In genomic region chr10:102287991-102288390, GRCh38 we compare ENCODE assay signal across 16 cellular contexts. TPM values are rescaled to one million over a fixed set of nuclear protein-coding genes. Genes with fewer than 3 reads are reported as not detected.
DNase-seq lines count a peak whose midpoint lies in the region; ATAC-seq, FAIRE-seq and TF ChIP-seq lines count a peak whose summit lies in the region.
"Had no signal": no experiment of that assay in that cellular context is flagged by ENCODE, and none has a peak within 500 bp of the region (broad histone marks: within the 10 kb centered on the region; RNA-seq: fewer than 3 reads in every experiment).

No MANE protein-coding gene starts in this region.

- no peak for DNase-seq in activated CD4-positive, alpha-beta memory T cell treated with anti-CD3 and anti-CD28 coated beads for 36 hours
- DNase-seq in activated CD4-positive, alpha-beta memory T cell treated with anti-CD3 and anti-CD28 coated beads, Interleukin-2, amount 10 ng/mL, durations not matched to agents 7 days and 5 days = no peak
- DNase-seq in D721Med (ENCODE audit: insufficient read length, low spot score) = peak; percentile 24
- DNase-seq in NCI-H524 treated with DMSO at 0.1 percent for 48 hours (lab: John Stamatoyannopoulos, UW) = peak; percentile 87
- no peak for DNase-seq in activated naive CD8-positive, alpha-beta T cell treated with anti-CD3 and anti-CD28 coated beads, Interleukin-2, amount 50 U/mL, for 24 hours
- DNase-seq: C1 segment of cervical spinal cord; Calu3; CD4-positive, alpha-beta T cell; DMS79 had no signal

- POLR2A ChIA-PET in activated CD4-positive, alpha-beta memory T cell treated with anti-CD3 and anti-CD28 coated beads for 36 hours (lab: Charles Lee) = interaction anchor here (0.7 to 6.1 kb wide), 2 partner anchors 20 to 71 kb away, joined by 3 to 63 read pairs; no protein-coding TSS in a partner anchor
- POLR2A ChIA-PET in activated CD4-positive, alpha-beta memory T cell treated with anti-CD3 and anti-CD28 coated beads, Interleukin-2, amount 10 ng/mL, durations not matched to agents 7 days and 5 days (lab: Charles Lee) = no interaction called here

- peaks cover 18% of the 10 kb centered on the region for H3K36me3 Mint-ChIP-seq in activated CD4-positive, alpha-beta memory T cell treated with anti-CD3 and anti-CD28 coated beads for 36 hours
- H3K36me3 Mint-ChIP-seq in activated CD4-positive, alpha-beta memory T cell treated with anti-CD3 and anti-CD28 coated beads, Interleukin-2, amount 10 ng/mL, durations not matched to agents 7 days and 5 days (ENCODE audit: low read depth) = peaks cover 17% of the 10 kb centered on the region
- H3K36me3 Mint-ChIP-seq in activated naive CD8-positive, alpha-beta T cell treated with anti-CD3 and anti-CD28 coated beads, Interleukin-2, amount 50 U/mL, for 24 hours (ENCODE audit: low read depth) = peaks cover 14% of the 10 kb centered on the region

- peak; percentile 84 for FAIRE-seq in D721Med (lab: Jason Lieb, UNC)
- FAIRE-seq: A204.1, G401.6, H1 had no signal

- no peak for TF ChIP-seq CTCF in D721Med (IDR thresholded peaks at IDR 0.05; ENCODE audit: insufficient read depth, missing control alignments)

- H3K4me1 Mint-ChIP-seq in activated CD4-positive, alpha-beta memory T cell treated with anti-CD3 and anti-CD28 coated beads for 36 hours (ENCODE audit: low read depth) = peaks cover 70% of the 10 kb centered on the region
- H3K4me1 Mint-ChIP-seq in activated CD4-positive, alpha-beta memory T cell treated with anti-CD3 and anti-CD28 coated beads, Interleukin-2, amount 10 ng/mL, durations not matched to agents 7 days and 5 days = peaks cover 53% of the 10 kb centered on the region
- peaks cover 57% of the 10 kb centered on the region for H3K4me1 Mint-ChIP-seq in activated naive CD8-positive, alpha-beta T cell treated with anti-CD3 and anti-CD28 coated beads, Interleukin-2, amount 50 U/mL, for 24 hours

- no peak for ATAC-seq in activated naive CD8-positive, alpha-beta T cell treated with anti-CD3 and anti-CD28 coated beads, Interleukin-2, amount 50 U/mL, for 24 hours
- ATAC-seq in GM18873 (IDR thresholded peaks at IDR 0.05; ENCODE audit: low FRiP score, unreplicated experiment) = no peak
- no peak for ATAC-seq in GM19397 (IDR thresholded peaks at IDR 0.05; ENCODE audit: unreplicated experiment)

- H3K9me3 Mint-ChIP-seq in activated CD4-positive, alpha-beta memory T cell treated with anti-CD3 and anti-CD28 coated beads for 36 hours = no peaks in the 10 kb centered on the region
- H3K9me3 Mint-ChIP-seq in activated CD4-positive, alpha-beta memory T cell treated with anti-CD3 and anti-CD28 coated beads, Interleukin-2, amount 10 ng/mL, durations not matched to agents 7 days and 5 days = no peaks in the 10 kb centered on the region
- H3K9me3 Mint-ChIP-seq in activated naive CD8-positive, alpha-beta T cell treated with anti-CD3 and anti-CD28 coated beads, Interleukin-2, amount 50 U/mL, for 24 hours = no peaks in the 10 kb centered on the region
- H3K9me3 Mint-ChIP-seq: CD4-positive, alpha-beta T cell had no signal

- no peaks in the 10 kb centered on the region for H3K27me3 Mint-ChIP-seq in activated CD4-positive, alpha-beta memory T cell treated with anti-CD3 and anti-CD28 coated beads for 36 hours
- no peaks in the 10 kb centered on the region for H3K27me3 Mint-ChIP-seq in activated CD4-positive, alpha-beta memory T cell treated with anti-CD3 and anti-CD28 coated beads, Interleukin-2, amount 10 ng/mL, durations not matched to agents 7 days and 5 days
- H3K27me3 Mint-ChIP-seq in activated naive CD8-positive, alpha-beta T cell treated with anti-CD3 and anti-CD28 coated beads, Interleukin-2, amount 50 U/mL, for 24 hours = no peaks in the 10 kb centered on the region
- H3K27me3 Mint-ChIP-seq: B cell; CD4-positive, alpha-beta T cell had no signal

- CTCF ChIA-PET in activated CD4-positive, alpha-beta memory T cell treated with anti-CD3 and anti-CD28 coated beads for 36 hours (lab: Charles Lee) = interaction anchor here (1.0 to 1.3 kb wide), 2 partner anchors 20 to 56 kb away, joined by 3 to 4 read pairs; no protein-coding TSS in a partner anchor
- CTCF ChIA-PET in activated CD4-positive, alpha-beta memory T cell treated with anti-CD3 and anti-CD28 coated beads, Interleukin-2, amount 10 ng/mL, durations not matched to agents 7 days and 5 days (lab: Charles Lee) = interaction anchor here (0.7 kb wide), 1 partner anchor 220 kb away, joined by 6 read pairs; no protein-coding TSS in a partner anchor

- intact Hi-C loops in activated CD4-positive, alpha-beta memory T cell treated with anti-CD3 and anti-CD28 coated beads for 36 hours (cut with micrococcal nuclease) = loop anchor here (5.0 kb wide), 2 partner anchors 56 to 101 kb away; no protein-coding TSS in a partner anchor

- no peak overlapping the region for H3K4me3 Mint-ChIP-seq in activated CD4-positive, alpha-beta memory T cell treated with anti-CD3 and anti-CD28 coated beads for 36 hours
- H3K4me3 Mint-ChIP-seq in activated CD4-positive, alpha-beta memory T cell treated with anti-CD3 and anti-CD28 coated beads, Interleukin-2, amount 10 ng/mL, durations not matched to agents 7 days and 5 days = no peak overlapping the region
- H3K4me3 Mint-ChIP-seq in activated naive CD8-positive, alpha-beta T cell treated with anti-CD3 and anti-CD28 coated beads, Interleukin-2, amount 50 U/mL, for 24 hours = no peak overlapping the region
- H3K4me3 Mint-ChIP-seq: B cell; CD4-positive, alpha-beta T cell had no signal

- peak overlapping the region; percentile 76 for H3K27ac Mint-ChIP-seq in activated CD4-positive, alpha-beta memory T cell treated with anti-CD3 and anti-CD28 coated beads for 36 hours
- H3K27ac Mint-ChIP-seq in activated CD4-positive, alpha-beta memory T cell treated with anti-CD3 and anti-CD28 coated beads, Interleukin-2, amount 10 ng/mL, durations not matched to agents 7 days and 5 days = no peak overlapping the region
- H3K27ac Mint-ChIP-seq in activated naive CD8-positive, alpha-beta T cell treated with anti-CD3 and anti-CD28 coated beads, Interleukin-2, amount 50 U/mL, for 24 hours = peak overlapping the region; percentile 68
- H3K27ac Mint-ChIP-seq: B cell; CD4-positive, alpha-beta T cell had no signal

RNA-seq across cellular contexts. Expression of gene GBF1, which starts 42.7 kb away (rescaled TPM):
- total RNA-seq in activated CD4-positive, alpha-beta memory T cell treated with anti-CD3 and anti-CD28 coated beads for 36 hours = 10 to 100 TPM; 42.2 to 44.0 TPM
- total RNA-seq in activated CD4-positive, alpha-beta memory T cell treated with anti-CD3 and anti-CD28 coated beads, Interleukin-2, amount 10 ng/mL, durations not matched to agents 7 days and 5 days = 10 to 100 TPM; 42.4 to 43.1 TPM

RNA-seq across cellular contexts. Expression of gene PITX3, which starts 46.7 kb away (rescaled TPM):
- 1 to 10 TPM; 1.1 to 1.4 TPM for total RNA-seq in activated CD4-positive, alpha-beta memory T cell treated with anti-CD3 and anti-CD28 coated beads for 36 hours
- not detected for total RNA-seq in activated CD4-positive, alpha-beta memory T cell treated with anti-CD3 and anti-CD28 coated beads, Interleukin-2, amount 10 ng/mL, durations not matched to agents 7 days and 5 days
- total RNA-seq: B cell; Calu3; CD4-positive, alpha-beta T cell; HT-29 had no signal

Comparison
In these comparisons a context has a peak if more than half of its experiments do, and no peak if none do; other contexts are left out.
1. DNase-seq: peak in D721Med (single experiment) and NCI-H524 treated with DMSO at 0.1 percent for 48 hours (single experiment); none in activated CD4-positive, alpha-beta memory T cell treated with anti-CD3 and anti-CD28 coated beads for 36 hours (single experiment), activated CD4-positive, alpha-beta memory T cell treated with anti-CD3 and anti-CD28 coated beads, Interleukin-2, amount 10 ng/mL, durations not matched to agents 7 days and 5 days (single experiment) and activated naive CD8-positive, alpha-beta T cell treated with anti-CD3 and anti-CD28 coated beads, Interleukin-2, amount 50 U/mL, for 24 hours (single experiment).